ENCODE assay signal across 16 cellular contexts in genomic region chr2:75238670-75239330, GRCh38. TPM values are rescaled to one million over a fixed set of nuclear protein-coding genes. Genes with fewer than 3 reads are reported as not detected.
DNase-seq lines count a peak whose midpoint lies in the region; ATAC-seq and TF ChIP-seq lines count a peak whose summit lies in the region.
"Had no signal": no experiment of that assay in that cellular context is flagged by ENCODE, and none has a peak within 500 bp of the region (broad histone marks: within the 10 kb centered on the region; RNA-seq: fewer than 3 reads in every experiment).

No MANE protein-coding gene starts in this region.

- H3K4me1 Mint-ChIP-seq in chondrocyte (ENCODE audit: low read depth) (peaks cover 10% of the 10 kb centered on the region), immature natural killer cell (no peaks in the 10 kb centered on the region)
- H3K4me1 Mint-ChIP-seq: activated naive CD8-positive, alpha-beta T cell treated with anti-CD3 and anti-CD28 coated beads, Interleukin-2, amount 50 U/mL, for 24 hours; WTC11 had no signal

- no peaks in the 10 kb centered on the region for H3K36me3 ChIP-seq in PC-3 (ENCODE audit: low read depth, low read length)
- H3K36me3 ChIP-seq: left lung had no signal

- H3K9me3 Mint-ChIP-seq in chondrocyte (ENCODE audit: low read depth): peaks cover 20% of the 10 kb centered on the region
- H3K9me3 Mint-ChIP-seq in immature natural killer cell: peaks cover 0 to 14% (median under 1%) of the 10 kb centered on the region in 6 donors

- H3K79me2 ChIP-seq in PC-3 (ENCODE audit: low read length): no peaks in the 10 kb centered on the region

- H3K36me3 Mint-ChIP-seq in chondrocyte (ENCODE audit: low read depth): peaks cover 2% of the 10 kb centered on the region
- H3K36me3 Mint-ChIP-seq in immature natural killer cell: no peaks in the 10 kb centered on the region

- no peaks in the 10 kb centered on the region for H4K20me1 ChIP-seq in PC-3 (ENCODE audit: low read length)

- peaks cover 19% of the 10 kb centered on the region for H3K4me1 ChIP-seq in PC-3 (ENCODE audit: insufficient read depth, low read length)
- H3K4me1 ChIP-seq: left lung had no signal

- no peaks in the 10 kb centered on the region for H3K9me3 ChIP-seq in PC-3 (ENCODE audit: low read length)

- no peaks in the 10 kb centered on the region for H3F3A ChIP-seq in PC-3 (ENCODE audit: low read length, unreplicated experiment)

- H3K4me3 ChIP-seq in PC-3 (ENCODE audit: low read length): peak overlapping the region; percentile 61
- H3K4me3 ChIP-seq: left lung had no signal

- H3K9me2 ChIP-seq in PC-3 (replicated peaks; ENCODE audit: low read length): no peaks in the 10 kb centered on the region

- peak overlapping the region; percentile 44 for H3K27ac ChIP-seq in PC-3 (ENCODE audit: low read length)
- H3K27ac ChIP-seq: left lung had no signal

- POLR2A ChIA-PET in PC-3 (lab: Charles Lee; ENCODE audit: unreplicated experiment): no interaction called here

- peak overlapping the region; percentile 45 for H3K27ac Mint-ChIP-seq in chondrocyte (ENCODE audit: unreplicated experiment)
- H3K27ac Mint-ChIP-seq in immature natural killer cell: no peak overlapping the region
- H3K27ac Mint-ChIP-seq: activated naive CD8-positive, alpha-beta T cell treated with anti-CD3 and anti-CD28 coated beads, Interleukin-2, amount 50 U/mL, for 24 hours; natural killer cell treated with Interleukin-12 subunit alpha and Interleukin-12 subunit beta and Interleukin-15 and Interleukin-18, amount 100 ng/mL, for 72 hours; stimulated activated naive CD8-positive, alpha-beta T cell treated with anti-CD3 and anti-CD28 coated beads, Interleukin-15, Interleukin-2, amounts not matched to agents 100 ng/mL and 50 ng/mL, for 24 hours; WTC11 had no signal

- CTCF ChIA-PET in PC-3 (lab: Charles Lee): no interaction called here

- peak; percentile 92 for DNase-seq in EH (ENCODE audit: low read depth)
- DNase-seq in PC-3: peak; percentile 84
- DNase-seq in chondrocyte (ENCODE audit: low spot score): no peak
- peak; percentile 43 for DNase-seq in non-pigmented ciliary epithelial cell (ENCODE audit: low read depth)
- DNase-seq in stimulated activated CD4-positive, alpha-beta T cell treated with anti-CD3 and anti-CD28 coated beads, Interleukin-2, amount 100 ng/mL, for 48 hours: no peak
- no peak for DNase-seq in immature natural killer cell
- no peak for DNase-seq in NK-92 (lab: John Stamatoyannopoulos, UW; ENCODE audit: unreplicated experiment)
- DNase-seq: activated naive CD8-positive, alpha-beta T cell treated with anti-CD3 and anti-CD28 coated beads, Interleukin-2, amount 50 U/mL, for 24 hours; head of caudate nucleus; left lung; NCI-H1436 treated with DMSO at 0.1 percent for 48 hours; right cardiac atrium had no signal

- H3K27me3 ChIP-seq in PC-3 (ENCODE audit: low read length): no peaks in the 10 kb centered on the region
- H3K27me3 ChIP-seq: left lung had no signal

- H2AFZ ChIP-seq in PC-3 (ENCODE audit: low read length): peak overlapping the region; percentile 70

- H3K9ac ChIP-seq in PC-3 (ENCODE audit: low read length): peak overlapping the region; percentile 8

- ATAC-seq in PC-3: peak; percentile 75
- no peak for ATAC-seq in HG02870 (IDR thresholded peaks at IDR 0.05; ENCODE audit: unreplicated experiment)
- ATAC-seq: activated naive CD8-positive, alpha-beta T cell treated with anti-CD3 and anti-CD28 coated beads, Interleukin-2, amount 50 U/mL, for 24 hours; left lung; natural killer cell treated with Interleukin-12 subunit alpha and Interleukin-12 subunit beta and Interleukin-15 and Interleukin-18, amount 100 ng/mL, for 72 hours; right cardiac atrium; WTC11 had no signal

- H3K27me3 Mint-ChIP-seq in chondrocyte (ENCODE audit: low read depth) (no peaks in the 10 kb centered on the region), immature natural killer cell (ENCODE audit: low read depth in 3 of 3) (peaks cover 0 to 4% (median 0%) of the 10 kb centered on the region in 3 donors)
- H3K27me3 Mint-ChIP-seq: stimulated activated naive CD8-positive, alpha-beta T cell treated with anti-CD3 and anti-CD28 coated beads, Interleukin-15, Interleukin-2, amounts not matched to agents 100 ng/mL and 50 ng/mL, for 24 hours had no signal

- TF ChIP-seq CTCF in PC-3 (conservative IDR thresholded peaks at IDR 0.05; ENCODE audit: low read depth, low read length) (no peak), chondrocyte (IDR thresholded peaks at IDR 0.05) (no peak)

- no peak overlapping the region for H3K4me3 Mint-ChIP-seq in chondrocyte (ENCODE audit: unreplicated experiment)
- H3K4me3 Mint-ChIP-seq in immature natural killer cell: no peak overlapping the region
- H3K4me3 Mint-ChIP-seq: activated naive CD8-positive, alpha-beta T cell treated with anti-CD3 and anti-CD28 coated beads, Interleukin-2, amount 50 U/mL, for 24 hours; natural killer cell treated with Interleukin-12 subunit alpha and Interleukin-12 subunit beta and Interleukin-15 and Interleukin-18, amount 100 ng/mL, for 72 hours; stimulated activated naive CD8-positive, alpha-beta T cell treated with anti-CD3 and anti-CD28 coated beads, Interleukin-15, Interleukin-2, amounts not matched to agents 100 ng/mL and 50 ng/mL, for 24 hours; WTC11 had no signal

- intact Hi-C loops in PC-3 (cut with micrococcal nuclease): loop anchor here (1.0 kb wide), 1 partner anchor 548 kb away; no protein-coding TSS in a partner anchor

- BruUV-seq in PC-3 (replicated peaks; lab: Mats Ljungman, UMichigan): no TSS peak

- H3K4me2 ChIP-seq in PC-3 (ENCODE audit: low read length): peak overlapping the region; percentile 81

RNA-seq across cellular contexts. Expression of gene TACR1, which starts 39.5 kb away (rescaled TPM):
- total RNA-seq in PC-3 (2014; rRNA removed): not detected in 2 replicates
- total RNA-seq in chondrocyte: not detected in 3 replicates
- polyA plus RNA-seq in immature natural killer cell: under 1 TPM in 1 of 3 donors, not detected in 2; 0.16 TPM
- total RNA-seq: natural killer cell treated with Interleukin-12 subunit alpha and Interleukin-12 subunit beta and Interleukin-15 and Interleukin-18, amount 100 ng/mL, for 72 hours had no signal

Comparison
In these comparisons a context has a peak if more than half of its experiments do, and no peak if none do; other contexts are left out.
1. DNase-seq: peak in EH (single experiment), PC-3 (single experiment) and non-pigmented ciliary epithelial cell (single experiment); none in chondrocyte (single experiment), stimulated activated CD4-positive, alpha-beta T cell treated with anti-CD3 and anti-CD28 coated beads, Interleukin-2, amount 100 ng/mL, for 48 hours (0 of 2), immature natural killer cell (0 of 3) and NK-92 (single experiment).